In genomic region chr21:44701023-44701400, GRCh38 we compare ENCODE assay signal across 24 cellular contexts. TPM values are rescaled to one million over a fixed set of nuclear protein-coding genes. Genes with fewer than 3 reads are reported as not detected.
"Had no signal": no experiment of that assay in that cellular context is flagged by ENCODE, and none has a peak within 500 bp of the region (broad histone marks: within the 10 kb centered on the region; RNA-seq: fewer than 3 reads in every experiment).

No MANE protein-coding gene starts in this region.

- H3K27ac Mint-ChIP-seq: activated CD4-positive, alpha-beta T cell treated with anti-CD3 and anti-CD28 coated beads, Interleukin-2, amount 10 ng/mL, durations not matched to agents 7 days and 5 days; activated naive CD4-positive, alpha-beta T cell treated with anti-CD3 and anti-CD28 coated beads for 36 hours; activated naive CD8-positive, alpha-beta T cell treated with anti-CD3 and anti-CD28 coated beads, Interleukin-2, amount 50 U/mL, for 24 hours; activated T-helper 2 cell treated with anti-CD3 and anti-CD28 coated beads, Interferon-gamma antibody, Interleukin-2, Interleukin-4, amounts not matched to agents 10 μg/mL and 5 μg/mL and 100 μg/mL, durations not matched to agents 14 hours and 24 hours and 36 hours; brain; nephron progenitor cell; type B pancreatic cell had no signal

- H3K9me3 Mint-ChIP-seq: type B pancreatic cell had no signal

- H3K36me3 ChIP-seq: thoracic aorta, vagina had no signal

- H3K4me3 ChIP-seq: thoracic aorta, vagina had no signal

- H3K4me1 Mint-ChIP-seq: activated CD4-positive, alpha-beta T cell treated with anti-CD3 and anti-CD28 coated beads, Interleukin-2, amount 10 ng/mL, durations not matched to agents 7 days and 5 days had no signal

- ATAC-seq: activated naive CD8-positive, alpha-beta T cell treated with anti-CD3 and anti-CD28 coated beads, Interleukin-2, amount 50 U/mL, for 24 hours; activated T-cell treated with anti-CD3 and anti-CD28 coated beads, Interleukin-2, amount 50 U/mL, for 4 hours; left ventricle myocardium superior had no signal

- FAIRE-seq: frontal cortex had no signal

- H3K4me1 ChIP-seq: vagina had no signal

- H3K36me3 Mint-ChIP-seq: brain, type B pancreatic cell had no signal

- DNase-seq: activated CD4-positive, alpha-beta T cell treated with anti-CD3 and anti-CD28 coated beads, Interleukin-2, amount 10 ng/mL, durations not matched to agents 7 days and 5 days; activated CD8-positive, alpha-beta memory T cell treated with anti-CD3 and anti-CD28 coated beads, Interleukin-2, amount 50 U/mL, for 4 hours; activated naive CD4-positive, alpha-beta T cell treated with anti-CD3 and anti-CD28 coated beads for 36 hours; activated naive CD8-positive, alpha-beta T cell treated with anti-CD3 and anti-CD28 coated beads, Interleukin-2, amount 50 U/mL, for 24 hours; activated T-cell treated with anti-CD3 and anti-CD28 coated beads, Interleukin-2, amount 50 U/mL, for 4 hours; anterior cingulate cortex; dermis blood vessel endothelial cell; effector CD8-positive, alpha-beta T cell; hippocampal formation; left ventricle myocardium superior; nephron progenitor cell; nucleus accumbens; stimulated activated CD4-positive, alpha-beta T cell treated with anti-CD3 and anti-CD28 coated beads, Interleukin-2, amount 100 ng/mL, for 48 hours; stimulated activated naive CD4-positive, alpha-beta T cell treated with Interleukin-2 at 50 U/mL for 16 hours had no signal

- H3K4me3 Mint-ChIP-seq: activated CD4-positive, alpha-beta T cell treated with anti-CD3 and anti-CD28 coated beads, Interleukin-2, amount 10 ng/mL, durations not matched to agents 7 days and 5 days; activated naive CD4-positive, alpha-beta T cell treated with anti-CD3 and anti-CD28 coated beads for 36 hours; activated naive CD8-positive, alpha-beta T cell treated with anti-CD3 and anti-CD28 coated beads, Interleukin-2, amount 50 U/mL, for 24 hours; activated T-cell treated with anti-CD3 and anti-CD28 coated beads, Interleukin-2, amount 50 U/mL, for 4 hours; brain; nephron progenitor cell; type B pancreatic cell had no signal

- H3K27ac ChIP-seq: thoracic aorta, vagina, VCaP had no signal

- H3K9me3 ChIP-seq: thoracic aorta, vagina had no signal

RNA-seq across cellular contexts. Expression of gene KRTAP10-12, which starts 4.0 kb away (rescaled TPM):
- total RNA-seq: activated CD4-positive, alpha-beta T cell treated with anti-CD3 and anti-CD28 coated beads, Interleukin-2, amount 10 ng/mL, durations not matched to agents 7 days and 5 days; activated naive CD4-positive, alpha-beta T cell treated with anti-CD3 and anti-CD28 coated beads for 36 hours; activated T-cell treated with anti-CD3 and anti-CD28 coated beads, Interleukin-2, amount 50 U/mL, for 4 hours; activated T-helper 2 cell treated with anti-CD3 and anti-CD28 coated beads, Interferon-gamma antibody, Interleukin-2, Interleukin-4, amounts not matched to agents 10 μg/mL and 5 μg/mL and 100 μg/mL, durations not matched to agents 14 hours and 24 hours and 36 hours; cardiac septum; dermis blood vessel endothelial cell; frontal cortex; left ventricle myocardium superior; T-helper 2 cell treated with Interferon-gamma antibody and Interleukin-4, amounts not matched to agents 100 ng/mL and 5 ng/mL, for 36 hours; thoracic aorta; vagina had no signal
- polyA plus RNA-seq: esophagus had no signal

RNA-seq across cellular contexts. Expression of gene TSPEAR, which starts 10.4 kb away (rescaled TPM):
- total RNA-seq: activated CD4-positive, alpha-beta T cell treated with anti-CD3 and anti-CD28 coated beads, Interleukin-2, amount 10 ng/mL, durations not matched to agents 7 days and 5 days; activated naive CD4-positive, alpha-beta T cell treated with anti-CD3 and anti-CD28 coated beads for 36 hours; activated T-cell treated with anti-CD3 and anti-CD28 coated beads, Interleukin-2, amount 50 U/mL, for 4 hours; activated T-helper 2 cell treated with anti-CD3 and anti-CD28 coated beads, Interferon-gamma antibody, Interleukin-2, Interleukin-4, amounts not matched to agents 10 μg/mL and 5 μg/mL and 100 μg/mL, durations not matched to agents 14 hours and 24 hours and 36 hours; cardiac septum; frontal cortex; T-helper 2 cell treated with Interferon-gamma antibody and Interleukin-4, amounts not matched to agents 100 ng/mL and 5 ng/mL, for 36 hours; thoracic aorta; vagina had no signal

RNA-seq across cellular contexts. Expression of gene KRTAP12-1, which starts 19.0 kb away (rescaled TPM):
- total RNA-seq: activated CD4-positive, alpha-beta T cell treated with anti-CD3 and anti-CD28 coated beads, Interleukin-2, amount 10 ng/mL, durations not matched to agents 7 days and 5 days; activated naive CD4-positive, alpha-beta T cell treated with anti-CD3 and anti-CD28 coated beads for 36 hours; activated T-cell treated with anti-CD3 and anti-CD28 coated beads, Interleukin-2, amount 50 U/mL, for 4 hours; activated T-helper 2 cell treated with anti-CD3 and anti-CD28 coated beads, Interferon-gamma antibody, Interleukin-2, Interleukin-4, amounts not matched to agents 10 μg/mL and 5 μg/mL and 100 μg/mL, durations not matched to agents 14 hours and 24 hours and 36 hours; cardiac septum; dermis blood vessel endothelial cell; frontal cortex; left ventricle myocardium superior; T-helper 2 cell treated with Interferon-gamma antibody and Interleukin-4, amounts not matched to agents 100 ng/mL and 5 ng/mL, for 36 hours; thoracic aorta; vagina had no signal
- polyA plus RNA-seq: esophagus had no signal

RNA-seq across cellular contexts. Expression of gene KRTAP12-2, which starts 34.3 kb away (rescaled TPM):
- total RNA-seq: activated CD4-positive, alpha-beta T cell treated with anti-CD3 and anti-CD28 coated beads, Interleukin-2, amount 10 ng/mL, durations not matched to agents 7 days and 5 days; activated naive CD4-positive, alpha-beta T cell treated with anti-CD3 and anti-CD28 coated beads for 36 hours; activated T-cell treated with anti-CD3 and anti-CD28 coated beads, Interleukin-2, amount 50 U/mL, for 4 hours; activated T-helper 2 cell treated with anti-CD3 and anti-CD28 coated beads, Interferon-gamma antibody, Interleukin-2, Interleukin-4, amounts not matched to agents 10 μg/mL and 5 μg/mL and 100 μg/mL, durations not matched to agents 14 hours and 24 hours and 36 hours; cardiac septum; dermis blood vessel endothelial cell; frontal cortex; left ventricle myocardium superior; T-helper 2 cell treated with Interferon-gamma antibody and Interleukin-4, amounts not matched to agents 100 ng/mL and 5 ng/mL, for 36 hours; thoracic aorta; vagina had no signal
- polyA plus RNA-seq: esophagus had no signal

RNA-seq across cellular contexts. Expression of gene KRTAP12-3, which starts 43.3 kb away (rescaled TPM):
- total RNA-seq: activated CD4-positive, alpha-beta T cell treated with anti-CD3 and anti-CD28 coated beads, Interleukin-2, amount 10 ng/mL, durations not matched to agents 7 days and 5 days; activated naive CD4-positive, alpha-beta T cell treated with anti-CD3 and anti-CD28 coated beads for 36 hours; activated T-cell treated with anti-CD3 and anti-CD28 coated beads, Interleukin-2, amount 50 U/mL, for 4 hours; activated T-helper 2 cell treated with anti-CD3 and anti-CD28 coated beads, Interferon-gamma antibody, Interleukin-2, Interleukin-4, amounts not matched to agents 10 μg/mL and 5 μg/mL and 100 μg/mL, durations not matched to agents 14 hours and 24 hours and 36 hours; cardiac septum; dermis blood vessel endothelial cell; frontal cortex; left ventricle myocardium superior; T-helper 2 cell treated with Interferon-gamma antibody and Interleukin-4, amounts not matched to agents 100 ng/mL and 5 ng/mL, for 36 hours; thoracic aorta; vagina had no signal
- polyA plus RNA-seq: esophagus had no signal
